8 cellular contexts compared by ENCODE assay signal in genomic region chr19:12885749-12886706, GRCh38. TPM values are rescaled to one million over a fixed set of nuclear protein-coding genes. Genes with fewer than 3 reads are reported as not detected.
DNase-seq lines count a peak whose midpoint lies in the region; ATAC-seq, FAIRE-seq and TF ChIP-seq lines count a peak whose summit lies in the region.

No MANE protein-coding gene starts in this region.

- H3K9ac ChIP-seq in iPS-15b (ENCODE audit: low read depth, low read length) (no peak overlapping the region), stomach smooth muscle (ENCODE audit: low read length in 2 of 2) (peak overlapping the region in 1 of 2 donors; percentile 36)

- CTCF ChIA-PET in activated CD4-positive, alpha-beta T cell treated with anti-CD3 and anti-CD28 coated beads for 36 hours (lab: Charles Lee), result interaction anchor here (0.5 to 3.7 kb wide), 11 partner anchors 13 to 266 kb away, joined by 3 to 36 read pairs (median 4); no protein-coding TSS in a partner anchor
- CTCF ChIA-PET in activated B cell treated with CpG ODN at 0.5 μM for 24 hours (lab: Charles Lee), result interaction anchor here (1.3 to 3.4 kb wide), 3 partner anchors 79 to 208 kb away, joined by 3 to 39 read pairs (median 6); no protein-coding TSS in a partner anchor

- peaks cover 2% of the 10 kb centered on the region for H3K36me3 Mint-ChIP-seq in activated CD4-positive, alpha-beta T cell treated with anti-CD3 and anti-CD28 coated beads for 36 hours (ENCODE audit: low read depth)
- peaks cover 2% of the 10 kb centered on the region for H3K36me3 Mint-ChIP-seq in activated B cell treated with CpG ODN at 0.5 μM for 24 hours (ENCODE audit: low read depth)

- H3K4me1 Mint-ChIP-seq in activated CD4-positive, alpha-beta T cell treated with anti-CD3 and anti-CD28 coated beads for 36 hours, result peaks cover 25% of the 10 kb centered on the region
- H3K4me1 Mint-ChIP-seq in activated B cell treated with CpG ODN at 0.5 μM for 24 hours, result peaks cover 33% of the 10 kb centered on the region

- H3K4me1 ChIP-seq in iPS-15b (ENCODE audit: control insufficient read depth, insufficient read depth, low read length), result peaks cover 6% of the 10 kb centered on the region
- H3K4me1 ChIP-seq in stomach smooth muscle (ENCODE audit: control insufficient read depth, insufficient read depth, low read length), result peaks cover 22% of the 10 kb centered on the region

- no peaks in the 10 kb centered on the region for H3K9me3 ChIP-seq in iPS-15b (ENCODE audit: control insufficient read depth, insufficient read depth, low read length)
- H3K9me3 ChIP-seq in stomach smooth muscle (ENCODE audit: control insufficient read depth in 2 of 2, low read length in 2 of 2), result no peaks in the 10 kb centered on the region

- no peak overlapping the region for H3K27ac ChIP-seq in stomach smooth muscle (ENCODE audit: low read length)

- no peak for TF ChIP-seq CTCF in activated B cell treated with CpG ODN at 0.5 μM for 24 hours (IDR thresholded peaks at IDR 0.05)

- H3K27ac Mint-ChIP-seq in activated CD4-positive, alpha-beta T cell treated with anti-CD3 and anti-CD28 coated beads for 36 hours, result no peak overlapping the region
- H3K27ac Mint-ChIP-seq in activated B cell treated with CpG ODN at 0.5 μM for 24 hours, result no peak overlapping the region

- peak overlapping the region; percentile 37 for H3K4me3 Mint-ChIP-seq in activated CD4-positive, alpha-beta T cell treated with anti-CD3 and anti-CD28 coated beads for 36 hours
- H3K4me3 Mint-ChIP-seq in activated B cell treated with CpG ODN at 0.5 μM for 24 hours, result peak overlapping the region; percentile 35

- FAIRE-seq in GM12891 (lab: Jason Lieb, UNC), result no peak

- intact Hi-C loops in activated CD4-positive, alpha-beta T cell treated with anti-CD3 and anti-CD28 coated beads for 36 hours (cut with DNase I, micrococcal nuclease), result loop anchor here (1.0 to 5.0 kb wide), 9 partner anchors 33 to 265 kb away; partner anchors contain the start of genes CALR (in 2 of the 2), FARSA (in 1 of the 2), RNASEH2A (in 1 of the 2) and SYCE2 (in 1 of the 2)
- intact Hi-C loops in activated B cell treated with CpG ODN at 0.5 μM for 24 hours (cut with micrococcal nuclease), result loop anchor here (1.0 kb wide), 2 partner anchors 33 to 79 kb away; partner anchors contain the start of gene SYCE2

- POLR2A ChIA-PET in activated CD4-positive, alpha-beta T cell treated with anti-CD3 and anti-CD28 coated beads for 36 hours (lab: Charles Lee), result interaction anchor here (1.2 kb wide), 1 partner anchor 13 kb away, joined by 9 read pairs; no protein-coding TSS in a partner anchor
- POLR2A ChIA-PET in activated B cell treated with CpG ODN at 0.5 μM for 24 hours (lab: Charles Lee), result interaction anchor here (0.5 to 2.2 kb wide), 10 partner anchors 27 to 1304 kb away, joined by 3 to 15 read pairs (median 4); partner anchors contain the start of genes CALR, FARSA, JUNB and SYCE2

- H3K27me3 ChIP-seq in iPS-15b (ENCODE audit: control insufficient read depth, insufficient read depth, low read length), result peaks cover 34% of the 10 kb centered on the region
- peaks cover 3 to 15% of the 10 kb centered on the region in 2 donors for H3K27me3 ChIP-seq in stomach smooth muscle (ENCODE audit: control insufficient read depth in 1 of 2, insufficient read depth in 2 of 2, low read length in 2 of 2)

- H3K36me3 ChIP-seq in iPS-15b (ENCODE audit: control insufficient read depth, insufficient read depth, low read length), result no peaks in the 10 kb centered on the region
- no peaks in the 10 kb centered on the region for H3K36me3 ChIP-seq in stomach smooth muscle (ENCODE audit: control insufficient read depth in 2 of 2, insufficient read depth in 2 of 2, low read length in 2 of 2)

- peaks cover 4% of the 10 kb centered on the region for H3K9me3 Mint-ChIP-seq in activated CD4-positive, alpha-beta T cell treated with anti-CD3 and anti-CD28 coated beads for 36 hours (ENCODE audit: low read depth)
- peaks cover 2% of the 10 kb centered on the region for H3K9me3 Mint-ChIP-seq in activated B cell treated with CpG ODN at 0.5 μM for 24 hours

- TF ChIP-seq POLR2A in GM12891 (IDR thresholded peaks at IDR 0.05; ENCODE audit: low read depth, low read length), result no peak

- peak overlapping the region; percentile 74 for H3K4me3 ChIP-seq in iPS-15b (ENCODE audit: low read depth, low read length)
- peak overlapping the region; percentile 20 to 66 for H3K4me3 ChIP-seq in stomach smooth muscle (ENCODE audit: low read length in 2 of 2)

- peak; percentile 1 for ATAC-seq in activated CD4-positive, alpha-beta T cell treated with anti-CD3 and anti-CD28 coated beads for 36 hours
- ATAC-seq in activated B cell treated with CpG ODN at 0.5 μM for 24 hours (ENCODE audit: low read depth) (no peak), GM19467 (IDR thresholded peaks at IDR 0.05; ENCODE audit: unreplicated experiment) (no peak)

- DNase-seq in activated CD4-positive, alpha-beta T cell treated with anti-CD3 and anti-CD28 coated beads for 36 hours, result no peak
- no peak for DNase-seq in activated CD4-positive, alpha-beta T cell treated with anti-CD3 and anti-CD28 coated beads for 48 hours
- DNase-seq in activated B cell treated with CpG ODN at 0.5 μM for 24 hours (no peak), GM12891 (ENCODE audit: insufficient read length, low spot score) (no peak), AML-193 (lab: John Stamatoyannopoulos, UW) (no peak)

- no peaks in the 10 kb centered on the region for H3K27me3 Mint-ChIP-seq in activated CD4-positive, alpha-beta T cell treated with anti-CD3 and anti-CD28 coated beads for 36 hours
- H3K27me3 Mint-ChIP-seq in activated B cell treated with CpG ODN at 0.5 μM for 24 hours, result no peaks in the 10 kb centered on the region

TF ChIP-seq in GM12891, 5 proteins besides CTCF, POLR2A, EP300 and RAD21:
- TF ChIP-seq TAF1 (IDR thresholded peaks at IDR 0.05; ENCODE audit: low read depth, low read length), result no peak
- TF ChIP-seq PAX5 (IDR thresholded peaks at IDR 0.05; ENCODE audit: insufficient read depth, low read length, severe bottlenecking), result no peak
- TF ChIP-seq SPI1 (IDR thresholded peaks at IDR 0.05; ENCODE audit: low read depth, low read length), result no peak
- no peak for TF ChIP-seq POLR2AphosphoS5 (IDR thresholded peaks at IDR 0.05; ENCODE audit: low read depth, low read length)
- TF ChIP-seq POU2F2 (IDR thresholded peaks at IDR 0.05; ENCODE audit: low read depth, low read length), result no peak

RNA-seq across cellular contexts. Expression of gene KLF1, which starts 1.0 kb away (rescaled TPM):
- under 1 TPM; 0.18 to 0.37 TPM for total RNA-seq in activated CD4-positive, alpha-beta T cell treated with anti-CD3 and anti-CD28 coated beads for 36 hours
- 0.12 TPM in 1 of 2 replicates, not detected in the other for total RNA-seq in activated B cell treated with CpG ODN at 0.5 μM for 24 hours
- polyA plus RNA-seq in GM12891 (2012; ENCODE audit: low read depth, missing spikeins), result 0.05 TPM

RNA-seq across cellular contexts. Expression of gene DNASE2, which starts 4.8 kb away (rescaled TPM):
- total RNA-seq in activated CD4-positive, alpha-beta T cell treated with anti-CD3 and anti-CD28 coated beads for 36 hours, result 10 to 100 TPM; 22.5 to 24.3 TPM
- total RNA-seq in activated B cell treated with CpG ODN at 0.5 μM for 24 hours, result 26.5 and 27.2 TPM in 2 replicates
- polyA plus RNA-seq in GM12891 (2012; ENCODE audit: low read depth, missing spikeins), result 11.8 TPM

RNA-seq across cellular contexts. Expression of gene GCDH, which starts 4.9 kb away (rescaled TPM):
- total RNA-seq in activated CD4-positive, alpha-beta T cell treated with anti-CD3 and anti-CD28 coated beads for 36 hours, result 10 to 100 TPM; 36.2 to 41.1 TPM
- 62.3 and 73.9 TPM in 2 replicates for total RNA-seq in activated B cell treated with CpG ODN at 0.5 μM for 24 hours
- polyA plus RNA-seq in GM12891 (2012; ENCODE audit: low read depth, missing spikeins), result 27.1 TPM

RNA-seq across cellular contexts. Expression of gene SYCE2, which starts 33.1 kb away (rescaled TPM):
- 1 to 10 TPM; 2.7 to 3.5 TPM for total RNA-seq in activated CD4-positive, alpha-beta T cell treated with anti-CD3 and anti-CD28 coated beads for 36 hours
- total RNA-seq in activated B cell treated with CpG ODN at 0.5 μM for 24 hours, result 0.49 TPM in 1 of 2 replicates, not detected in the other
- 2.5 TPM for polyA plus RNA-seq in GM12891 (2012; ENCODE audit: low read depth, missing spikeins)

RNA-seq across cellular contexts. Expression of gene FARSA, which starts 47.5 kb away (rescaled TPM):
- total RNA-seq in activated CD4-positive, alpha-beta T cell treated with anti-CD3 and anti-CD28 coated beads for 36 hours, result 100 to 1,000 TPM; 120 to 142 TPM
- 76.1 and 76.8 TPM in 2 replicates for total RNA-seq in activated B cell treated with CpG ODN at 0.5 μM for 24 hours
- polyA plus RNA-seq in GM12891 (2012; ENCODE audit: low read depth, missing spikeins), result 73.3 TPM
